Comparison of ENCODE assay signal across 10 cellular contexts in the genomic region with DNA sequence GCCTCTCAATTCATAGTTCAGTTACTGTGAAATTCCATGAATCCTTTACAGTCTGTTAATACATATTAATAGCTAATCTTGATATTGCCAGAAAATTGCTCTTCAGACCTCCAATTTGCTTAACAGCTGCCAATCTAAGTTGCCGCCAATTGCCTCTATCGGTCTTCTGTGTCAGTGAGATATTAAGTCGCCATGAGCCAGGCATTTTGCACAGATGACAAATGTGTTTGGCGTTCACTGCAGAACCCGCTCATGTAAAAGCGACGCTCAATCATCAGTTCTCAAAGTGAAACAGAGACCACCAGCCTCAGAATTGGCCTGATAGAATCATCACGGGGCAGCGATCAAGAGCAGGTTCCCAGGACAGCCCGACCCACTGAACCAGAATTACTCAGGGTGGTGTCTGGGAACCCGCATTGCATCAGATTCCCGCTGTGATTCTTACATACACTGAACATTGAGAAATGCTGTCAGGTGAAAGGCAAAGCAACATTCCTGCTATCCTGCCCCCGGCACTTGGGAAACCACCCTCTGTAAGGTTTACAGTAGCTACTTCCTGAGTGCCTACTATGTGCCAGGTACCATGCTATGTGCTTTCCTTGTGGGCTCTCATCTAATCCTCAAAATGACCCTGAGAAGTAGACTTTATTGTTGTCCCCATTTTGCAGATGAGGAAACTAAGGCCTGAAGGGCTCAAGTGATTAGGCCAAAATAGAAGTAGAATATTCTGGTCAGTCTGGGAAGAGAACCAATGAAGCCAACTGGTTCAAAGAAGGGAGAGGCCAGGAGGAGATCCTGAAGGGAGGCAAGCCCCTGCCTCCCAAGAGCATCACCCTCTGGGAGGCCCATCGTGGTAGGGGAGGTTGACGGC.
DNase-seq lines count a peak whose midpoint lies in the region; ATAC-seq and TF ChIP-seq lines count a peak whose summit lies in the region.
"Had no signal": no experiment of that assay in that cellular context is flagged by ENCODE, and none has a peak within 500 bp of the region (broad histone marks: within the 10 kb centered on the region; RNA-seq: fewer than 3 reads in every experiment).

No MANE protein-coding gene starts in this region.

- H3K9me3 Mint-ChIP-seq in activated naive CD8-positive, alpha-beta T cell treated with anti-CD3 and anti-CD28 coated beads, Interleukin-2, amount 10 ng/mL, durations not matched to agents 7 days and 5 days: no peaks in the 10 kb centered on the region
- H3K9me3 Mint-ChIP-seq in activated naive CD8-positive, alpha-beta T cell treated with anti-CD3 and anti-CD28 coated beads for 36 hours: peaks cover 3% of the 10 kb centered on the region
- peaks cover 0 to 10% (median 0%) of the 10 kb centered on the region in 7 donors for H3K9me3 Mint-ChIP-seq in naive B cell
- peaks cover 4% of the 10 kb centered on the region for H3K9me3 Mint-ChIP-seq in type B pancreatic cell

- peaks cover 24% of the 10 kb centered on the region for H3K36me3 Mint-ChIP-seq in activated naive CD8-positive, alpha-beta T cell treated with anti-CD3 and anti-CD28 coated beads, Interleukin-2, amount 10 ng/mL, durations not matched to agents 7 days and 5 days
- peaks cover 12% of the 10 kb centered on the region for H3K36me3 Mint-ChIP-seq in activated naive CD8-positive, alpha-beta T cell treated with anti-CD3 and anti-CD28 coated beads for 36 hours
- H3K36me3 Mint-ChIP-seq in naive B cell (peaks cover 0 to 4% of the 10 kb centered on the region in 2 donors), type B pancreatic cell (peaks cover 4% of the 10 kb centered on the region)

- H3K27me3 Mint-ChIP-seq in activated naive CD8-positive, alpha-beta T cell treated with anti-CD3 and anti-CD28 coated beads, Interleukin-2, amount 10 ng/mL, durations not matched to agents 7 days and 5 days: peaks cover 2% of the 10 kb centered on the region
- H3K27me3 Mint-ChIP-seq in activated naive CD8-positive, alpha-beta T cell treated with anti-CD3 and anti-CD28 coated beads for 36 hours: no peaks in the 10 kb centered on the region
- no peaks in the 10 kb centered on the region for H3K27me3 Mint-ChIP-seq in naive B cell
- no peaks in the 10 kb centered on the region for H3K27me3 Mint-ChIP-seq in type B pancreatic cell

- POLR2A ChIA-PET in activated naive CD8-positive, alpha-beta T cell treated with anti-CD3 and anti-CD28 coated beads, Interleukin-2, amount 10 ng/mL, durations not matched to agents 7 days and 5 days (lab: Charles Lee): interaction anchor here (0.9 kb wide), 1 partner anchor 21 kb away, joined by 4 read pairs; no protein-coding TSS in a partner anchor

- H3K4me3 Mint-ChIP-seq in activated naive CD8-positive, alpha-beta T cell treated with anti-CD3 and anti-CD28 coated beads, Interleukin-2, amount 10 ng/mL, durations not matched to agents 7 days and 5 days: peak overlapping the region; percentile 77
- no peak overlapping the region for H3K4me3 Mint-ChIP-seq in activated naive CD8-positive, alpha-beta T cell treated with anti-CD3 and anti-CD28 coated beads for 36 hours
- H3K4me3 Mint-ChIP-seq in naive B cell (peak overlapping the region in 5 of 8 donors; percentile 74 to 82 (median 79)), type B pancreatic cell (no peak overlapping the region)

- no peak for DNase-seq in activated naive CD8-positive, alpha-beta T cell treated with anti-CD3 and anti-CD28 coated beads, Interleukin-2, amount 10 ng/mL, durations not matched to agents 7 days and 5 days
- DNase-seq in activated naive CD8-positive, alpha-beta T cell treated with anti-CD3 and anti-CD28 coated beads for 36 hours: no peak
- no peak for DNase-seq in naive B cell
- DNase-seq in type B pancreatic cell (ENCODE audit: extremely low spot score, unreplicated experiment): no peak
- no peak for DNase-seq in DMS153 (lab: John Stamatoyannopoulos, UW)
- DNase-seq: left cardiac atrium, sigmoid colon had no signal

- TF ChIP-seq CTCF in type B pancreatic cell (conservative IDR thresholded peaks at IDR 0.05): no peak

- H3K4me1 Mint-ChIP-seq in activated naive CD8-positive, alpha-beta T cell treated with anti-CD3 and anti-CD28 coated beads, Interleukin-2, amount 10 ng/mL, durations not matched to agents 7 days and 5 days: peaks cover 60% of the 10 kb centered on the region
- peaks cover 49% of the 10 kb centered on the region for H3K4me1 Mint-ChIP-seq in activated naive CD8-positive, alpha-beta T cell treated with anti-CD3 and anti-CD28 coated beads for 36 hours
- H3K4me1 Mint-ChIP-seq in naive B cell: peaks cover 75 to 98% (median 94%) of the 10 kb centered on the region in 3 donors
- peaks cover 49% of the 10 kb centered on the region for H3K4me1 Mint-ChIP-seq in type B pancreatic cell (ENCODE audit: unreplicated experiment)

- ATAC-seq in activated naive CD8-positive, alpha-beta T cell treated with anti-CD3 and anti-CD28 coated beads, Interleukin-2, amount 10 ng/mL, durations not matched to agents 7 days and 5 days (ENCODE audit: low read depth): no peak
- ATAC-seq in naive B cell (ENCODE audit: low read depth in 2 of 2): no peak
- no peak for ATAC-seq in GM21619 (IDR thresholded peaks at IDR 0.05; ENCODE audit: unreplicated experiment)
- ATAC-seq in GM21723 (IDR thresholded peaks at IDR 0.05; ENCODE audit: unreplicated experiment): no peak

- H3K27ac ChIP-seq in angular gyrus (ENCODE audit: low read depth, low read length): peak overlapping the region; percentile 45

- peak overlapping the region; percentile 59 for H3K27ac Mint-ChIP-seq in activated naive CD8-positive, alpha-beta T cell treated with anti-CD3 and anti-CD28 coated beads, Interleukin-2, amount 10 ng/mL, durations not matched to agents 7 days and 5 days
- no peak overlapping the region for H3K27ac Mint-ChIP-seq in activated naive CD8-positive, alpha-beta T cell treated with anti-CD3 and anti-CD28 coated beads for 36 hours
- H3K27ac Mint-ChIP-seq in naive B cell (peak overlapping the region in 5 of 6 donors; percentile 46 to 99 (median 90)), type B pancreatic cell (peak overlapping the region; percentile 52)

Comparison
In these comparisons a context has a peak if more than half of its experiments do, and no peak if none do; other contexts are left out.
1. H3K4me3 Mint-ChIP-seq: peak in activated naive CD8-positive, alpha-beta T cell treated with anti-CD3 and anti-CD28 coated beads, Interleukin-2, amount 10 ng/mL, durations not matched to agents 7 days and 5 days (single experiment) and naive B cell (5 of 8); none in activated naive CD8-positive, alpha-beta T cell treated with anti-CD3 and anti-CD28 coated beads for 36 hours (single experiment) and type B pancreatic cell (single experiment).